In genomic region chr21:46538262-46538661, GRCh38 we compare ENCODE assay signal across 16 cellular contexts.
"Had no signal": no experiment of that assay in that cellular context is flagged by ENCODE, and none has a peak within 500 bp of the region (broad histone marks: within the 10 kb centered on the region; RNA-seq: fewer than 3 reads in every experiment).

No MANE protein-coding gene starts in this region.

- H3K4me2 ChIP-seq: smooth muscle cell had no signal

- H3K27me3 ChIP-seq: cardiac muscle cell, neutrophil, right lobe of liver, testis, upper lobe of left lung had no signal

- H3K9ac ChIP-seq: parathyroid adenoma had no signal

- H3K9me3 Mint-ChIP-seq: natural killer cell; T-helper 2 cell treated with Interferon-gamma antibody and Interleukin-4, amounts not matched to agents 5 μg/mL and 100 μg/mL, for 36 hours had no signal

- ATAC-seq: mucosa of descending colon had no signal

- H2AFZ ChIP-seq: parathyroid adenoma had no signal

- H3K4me1 ChIP-seq: parathyroid adenoma, right lobe of liver, testis had no signal

- H3K36me3 Mint-ChIP-seq: natural killer cell had no signal

- FAIRE-seq: TTC549 had no signal

- DNase-seq: activated naive CD4-positive, alpha-beta T cell treated with Interleukin-2 at 50 U/mL for 16 hours; amniotic stem cell; mesenchymal stem cell; mucosa of descending colon; natural killer cell; right lobe of liver; stimulated activated CD4-positive, alpha-beta T cell treated with anti-CD3 and anti-CD28 coated beads, Interleukin-4, amount 100 ng/mL, for 1 hour; SW 1271; testis; upper lobe of left lung had no signal

- H3K27ac ChIP-seq: cardiac muscle cell, neutrophil, parathyroid adenoma, right lobe of liver, testis had no signal

- H3K4me3 ChIP-seq: cardiac muscle cell, mucosa of descending colon, right lobe of liver, smooth muscle cell, testis, upper lobe of left lung had no signal

- H3K9me3 ChIP-seq: mucosa of descending colon, neutrophil, right lobe of liver, testis, upper lobe of left lung had no signal

- H3K79me2 ChIP-seq: parathyroid adenoma had no signal

- H3K4me3 Mint-ChIP-seq: natural killer cell; T-helper 2 cell treated with Interferon-gamma antibody and Interleukin-4, amounts not matched to agents 5 μg/mL and 100 μg/mL, for 36 hours had no signal
